ENCODE assay signal across 8 cellular contexts in the genomic region with DNA sequence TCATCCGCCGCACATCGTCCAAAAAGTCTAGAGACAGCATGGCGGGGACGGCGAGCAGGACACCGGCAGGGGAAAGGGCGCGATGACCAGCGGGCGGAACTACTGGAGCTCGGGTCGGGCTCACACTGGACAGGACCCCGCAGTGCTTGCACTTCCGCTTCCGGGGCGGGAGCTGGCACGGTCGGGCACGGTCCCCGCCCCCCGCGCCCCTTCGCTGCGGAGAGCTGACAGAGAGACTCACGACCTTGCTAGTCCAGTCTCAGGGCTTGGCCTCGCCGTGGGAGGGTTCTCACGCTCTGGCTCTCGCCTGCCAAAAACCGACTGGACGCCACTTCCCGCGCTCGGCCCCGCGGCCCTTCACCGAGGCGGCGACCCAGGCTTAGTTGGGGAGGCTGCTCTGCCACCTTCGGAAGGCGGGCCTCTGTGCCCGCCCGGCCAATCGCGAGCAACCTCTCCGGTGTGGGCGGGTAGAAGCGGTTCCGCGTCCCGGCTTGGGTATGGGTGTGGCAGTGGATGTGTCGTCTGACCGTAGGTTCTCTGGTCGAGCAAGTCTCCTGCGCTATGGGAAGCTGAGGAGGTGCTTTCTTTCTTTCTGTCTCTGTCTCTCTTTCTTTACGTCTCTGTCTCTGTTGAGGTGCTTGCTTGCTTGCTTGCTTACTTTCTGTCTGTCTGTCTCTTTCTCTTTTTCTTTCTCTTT. TPM values are rescaled to one million over a fixed set of nuclear protein-coding genes. Genes with fewer than 3 reads are reported as not detected.
DNase-seq lines count a peak whose midpoint lies in the region; ATAC-seq and TF ChIP-seq lines count a peak whose summit lies in the region.

Gene SEC11A (minus strand): TSS at position 104 of the 697 bp plus-strand sequence. CDS start 64 bp downstream, at position 40.

- POLR2A ChIA-PET in Panc1 (lab: Charles Lee) = interaction anchor here (0.6 to 1.8 kb wide), 4 partner anchors 33 to 86 kb away, joined by 4 to 6 read pairs (median 4); no protein-coding TSS in a partner anchor

- TF ChIP-seq POLR2A in esophagus muscularis mucosa (IDR thresholded peaks at IDR 0.05; ENCODE audit: low read depth) = peak; percentile 49

- H3K4me1 ChIP-seq in Panc1 (ENCODE audit: control insufficient read depth, insufficient read depth, low read length) (peaks cover 6% of the 10 kb centered on the region), esophagus muscularis mucosa (peaks cover 28 to 47% (median 31%) of the 10 kb centered on the region in 4 donors), muscle layer of duodenum (ENCODE audit: control insufficient read depth in 1 of 2, insufficient read depth in 2 of 2, low read length in 2 of 2) (peaks cover 13 to 26% of the 10 kb centered on the region in 2 donors)

- H3K27me3 ChIP-seq in Panc1 (ENCODE audit: control insufficient read depth, insufficient read depth, low read length) (no peaks in the 10 kb centered on the region), esophagus muscularis mucosa (no peaks in the 10 kb centered on the region), muscle layer of duodenum (ENCODE audit: low read depth, low read length) (no peaks in the 10 kb centered on the region)

- peaks cover 4% of the 10 kb centered on the region for H3K36me3 ChIP-seq in Panc1 (ENCODE audit: control insufficient read depth, insufficient read depth, low read length)
- peaks cover 0 to 7% (median 4%) of the 10 kb centered on the region in 4 donors for H3K36me3 ChIP-seq in esophagus muscularis mucosa
- H3K36me3 ChIP-seq in muscle layer of duodenum (ENCODE audit: control insufficient read depth in 1 of 2, insufficient read depth in 2 of 2, low read length in 2 of 2) = peaks cover 0 to under 1% of the 10 kb centered on the region in 2 donors

- CTCF ChIA-PET in Panc1 (lab: Charles Lee) = no interaction called here

- in situ Hi-C loops in Panc1 (cut with HindIII; ENCODE audit: low pct_unique_long_range_greater_than_20kb, low sequenced_read_pairs) = no loop called here

- TF ChIP-seq CTCF in Panc1 (IDR thresholded peaks at IDR 0.05) = no peak
- no peak for TF ChIP-seq CTCF in esophagus muscularis mucosa (IDR thresholded peaks at IDR 0.05)

- intact Hi-C loops in Panc1 (cut with micrococcal nuclease; ENCODE audit: unreplicated experiment) (no loop called here), esophagus muscularis mucosa (cut with DNase I) (loop anchor here (5.0 kb wide), 1 partner anchor 59 kb away; the partner anchor contains the start of gene NMB)

- no peak for TF ChIP-seq EP300 in esophagus muscularis mucosa (IDR thresholded peaks at IDR 0.05)

- peak within 1 kb of the TSS; percentile 82 to 92 for H3K4me3 ChIP-seq in Panc1 (ENCODE audit: low read depth in 2 of 2, low read length in 2 of 2)
- peak within 1 kb of the TSS; percentile 67 to 97 (median 84) for H3K4me3 ChIP-seq in esophagus muscularis mucosa
- H3K4me3 ChIP-seq in muscle layer of duodenum (ENCODE audit: low read depth in 1 of 2, low read length in 2 of 2) = peak within 1 kb of the TSS; percentile 84 to 88

- H3K27ac ChIP-seq in Panc1 (ENCODE audit: low read length) (peak within 1 kb of the TSS; percentile 93), esophagus muscularis mucosa (replicated peaks in 1 of 4) (peak within 1 kb of the TSS; percentile 86 to 95 (median 92)), muscle layer of duodenum (ENCODE audit: low read length) (peak within 1 kb of the TSS; percentile 88)

- ATAC-seq in GM21723 (IDR thresholded peaks at IDR 0.05; ENCODE audit: unreplicated experiment) = peak; percentile 93
- ATAC-seq in Panc1 = peak; percentile 99

- no peaks in the 10 kb centered on the region for H3K9me3 ChIP-seq in Panc1 (ENCODE audit: control insufficient read depth, insufficient read depth, low read depth, low read length)
- H3K9me3 ChIP-seq in esophagus muscularis mucosa = no peaks in the 10 kb centered on the region
- H3K9me3 ChIP-seq in muscle layer of duodenum (ENCODE audit: control insufficient read depth in 1 of 2, low read length in 2 of 2) = no peaks in the 10 kb centered on the region

- no TSS peak for BruUV-seq in Panc1 (replicated peaks; lab: Mats Ljungman, UMichigan)

- DNase-seq in DMS53 (lab: John Stamatoyannopoulos, UW) = peak; percentile 95
- peak; percentile 88 for DNase-seq in KG1 (lab: John Stamatoyannopoulos, UW)
- peak; percentile 91 for DNase-seq in Panc1 (ENCODE audit: low read depth, low spot score)
- peak; percentile 96 to 97 for DNase-seq in activated T-cell treated with anti-CD3 and anti-CD28 coated beads, Interleukin-2, amount 50 U/mL, for 48 hours
- peak; percentile 98 for DNase-seq in esophagus muscularis mucosa (ENCODE audit: extremely low spot score)
- peak; percentile 79 to 85 for DNase-seq in stimulated activated CD8-positive, alpha-beta memory T cell treated with anti-CD3 and anti-CD28 coated beads, Interleukin-7, amount 100 ng/mL, for 4 hours (ENCODE audit: low read depth in 2 of 2)

- 0% methylated on average over 23 of the region's 57 CpGs for WGBS in esophagus muscularis mucosa

RNA-seq across cellular contexts. Expression of gene SEC11A, which starts in this region (rescaled TPM):
- total RNA-seq in Panc1 (2021; ENCODE audit: unreplicated experiment) = 164 TPM
- polyA plus RNA-seq in Panc1 (2012; ENCODE audit: insufficient read length) = 132 TPM
- total RNA-seq in esophagus muscularis mucosa = 10 to 100 TPM; 57.4 to 90.3 (median 73.5) TPM

Comparison
In these comparisons a context has a peak if more than half of its experiments do, and no peak if none do; other contexts are left out.
1. Peak in every context shown above with its lines: DNase-seq, ATAC-seq, H3K4me3 ChIP-seq and H3K27ac ChIP-seq.